26 cellular contexts compared by ENCODE assay signal in genomic region chr2:233107906-233108305, GRCh38. TPM values are rescaled to one million over a fixed set of nuclear protein-coding genes. Genes with fewer than 3 reads are reported as not detected.
DNase-seq lines count a peak whose midpoint lies in the region; ATAC-seq lines count a peak whose summit lies in the region.
"Had no signal": no experiment of that assay in that cellular context is flagged by ENCODE, and none has a peak within 500 bp of the region (broad histone marks: within the 10 kb centered on the region; RNA-seq: fewer than 3 reads in every experiment).

No MANE protein-coding gene starts in this region.

- no peaks in the 10 kb centered on the region for H3K27me3 ChIP-seq in CD8-positive, alpha-beta memory T cell (ENCODE audit: insufficient read depth, low read length, poor library complexity, severe bottlenecking)
- H3K27me3 ChIP-seq: sigmoid colon had no signal

- no peak for ATAC-seq in T-cell (replicated peaks in 1 of 4)
- peak; percentile 34 to 35 for ATAC-seq in stimulated activated naive B cell treated with anti-CD40 and anti-IgM and Interleukin-4, amounts not matched to agents 10 μg/mL and 1 μg/mL and 100 μg/mL, for 72 hours (replicated peaks)

- POLR2A ChIA-PET in CD8-positive, alpha-beta memory T cell (lab: Charles Lee), result no interaction called here
- POLR2A ChIA-PET in T-cell (lab: Charles Lee), result no interaction called here

- H3K27ac Mint-ChIP-seq in CD8-positive, alpha-beta memory T cell, result peak overlapping the region in 7 of 8 donors; percentile 53 to 96 (median 77)
- peak overlapping the region; percentile 68 to 83 for H3K27ac Mint-ChIP-seq in T-cell
- peak overlapping the region; percentile 89 for H3K27ac Mint-ChIP-seq in stimulated activated naive B cell treated with anti-CD40 and anti-IgM and Interleukin-4, amounts not matched to agents 10 μg/mL and 1 μg/mL and 100 μg/mL, for 72 hours
- H3K27ac Mint-ChIP-seq: brain, nephron had no signal

- H3K36me3 Mint-ChIP-seq in CD8-positive, alpha-beta memory T cell, result peaks cover 5 to 41% (median 5%) of the 10 kb centered on the region in 3 donors
- peaks cover 27% of the 10 kb centered on the region for H3K36me3 Mint-ChIP-seq in T-cell
- H3K36me3 Mint-ChIP-seq in stimulated activated naive B cell treated with anti-CD40 and anti-IgM and Interleukin-4, amounts not matched to agents 10 μg/mL and 1 μg/mL and 100 μg/mL, for 72 hours, result peaks cover 47 to 67% of the 10 kb centered on the region in 2 donors
- H3K36me3 Mint-ChIP-seq: brain had no signal

- peak overlapping the region in 3 of 7 donors; percentile 3 to 44 (median 40) for H3K4me3 Mint-ChIP-seq in CD8-positive, alpha-beta memory T cell
- H3K4me3 Mint-ChIP-seq in T-cell, result no peak overlapping the region
- H3K4me3 Mint-ChIP-seq in stimulated activated naive B cell treated with anti-CD40 and anti-IgM and Interleukin-4, amounts not matched to agents 10 μg/mL and 1 μg/mL and 100 μg/mL, for 72 hours, result peak overlapping the region; percentile 81
- H3K4me3 Mint-ChIP-seq: brain, nephron had no signal

- peaks cover 58% of the 10 kb centered on the region for H3K4me1 ChIP-seq in CD8-positive, alpha-beta memory T cell (ENCODE audit: insufficient read depth, low read length)
- H3K4me1 ChIP-seq: Caco-2, esophagus muscularis mucosa, sigmoid colon had no signal

- no peaks in the 10 kb centered on the region for H3K9me3 Mint-ChIP-seq in CD8-positive, alpha-beta memory T cell
- H3K9me3 Mint-ChIP-seq in T-cell, result no peaks in the 10 kb centered on the region
- H3K9me3 Mint-ChIP-seq in stimulated activated naive B cell treated with anti-CD40 and anti-IgM and Interleukin-4, amounts not matched to agents 10 μg/mL and 1 μg/mL and 100 μg/mL, for 72 hours, result peaks cover 0 to 4% of the 10 kb centered on the region in 2 donors
- H3K9me3 Mint-ChIP-seq: nephron had no signal

- H3K36me3 ChIP-seq in CD8-positive, alpha-beta memory T cell (ENCODE audit: insufficient read depth, low read length), result no peaks in the 10 kb centered on the region
- H3K36me3 ChIP-seq: esophagus muscularis mucosa, sigmoid colon, WERI-Rb-1 had no signal

- peaks cover 70 to 84% (median 83%) of the 10 kb centered on the region in 3 donors for H3K4me1 Mint-ChIP-seq in CD8-positive, alpha-beta memory T cell
- H3K4me1 Mint-ChIP-seq in T-cell, result peaks cover 75 to 79% (median 78%) of the 10 kb centered on the region in 3 donors
- peaks cover 63 to 74% of the 10 kb centered on the region in 2 donors for H3K4me1 Mint-ChIP-seq in stimulated activated naive B cell treated with anti-CD40 and anti-IgM and Interleukin-4, amounts not matched to agents 10 μg/mL and 1 μg/mL and 100 μg/mL, for 72 hours
- H3K4me1 Mint-ChIP-seq: nephron had no signal

- H3K27me3 Mint-ChIP-seq in CD8-positive, alpha-beta memory T cell, result peaks cover 0 to 1% of the 10 kb centered on the region in 2 donors
- H3K27me3 Mint-ChIP-seq in T-cell, result no peaks in the 10 kb centered on the region
- H3K27me3 Mint-ChIP-seq in stimulated activated naive B cell treated with anti-CD40 and anti-IgM and Interleukin-4, amounts not matched to agents 10 μg/mL and 1 μg/mL and 100 μg/mL, for 72 hours, result no peaks in the 10 kb centered on the region

- CTCF ChIA-PET in CD8-positive, alpha-beta memory T cell (lab: Charles Lee), result interaction anchor here (0.8 to 4.1 kb wide), 3 partner anchors 9 to 477 kb away, joined by 3 to 12 read pairs (median 3); no protein-coding TSS in a partner anchor
- CTCF ChIA-PET in T-cell (lab: Charles Lee), result no interaction called here

- DNase-seq in CD8-positive, alpha-beta memory T cell, result no peak
- DNase-seq in T-cell (no peak), medulla oblongata (ENCODE audit: extremely low spot score) (peak; percentile 50), UCSD-AML1 (lab: John Stamatoyannopoulos, UW; ENCODE audit: unreplicated experiment) (no peak), NCI-H748 (lab: John Stamatoyannopoulos, UW; ENCODE audit: unreplicated experiment) (no peak), OCI-M2 (lab: John Stamatoyannopoulos, UW; ENCODE audit: unreplicated experiment) (no peak)
- DNase-seq in stimulated activated naive B cell treated with anti-CD40 and anti-IgM and Interleukin-4, amounts not matched to agents 10 μg/mL and 1 μg/mL and 100 μg/mL, for 72 hours, result peak; percentile 55
- DNase-seq: activated CD4-positive, alpha-beta T cell treated with anti-CD3 and anti-CD28 coated beads, Interleukin-2, amount 50 U/mL, for 1 hour; activated CD8-positive, alpha-beta memory T cell treated with anti-CD3 and anti-CD28 coated beads, Interleukin-2, amount 50 U/mL, for 48 hours; activated effector memory CD4-positive, alpha-beta T cell treated with Interleukin-2 at 50 U/mL for 16 hours; Caco-2; DMS79 treated with DMSO at 0.1 percent for 48 hours; foreskin melanocyte; KG1; NCI-H1694 treated with DMSO at 0.1 percent for 48 hours; NCI-H2171 treated with DMSO at 0.1 percent for 48 hours; NCI-H526 treated with DMSO at 0.1 percent for 48 hours; sigmoid colon; stimulated activated CD4-positive, alpha-beta T cell treated with anti-CD3 and anti-CD28 coated beads, Interleukin-15, amount 100 ng/mL, for 24 hours; trophoblast cell; WERI-Rb-1 had no signal

- no peak overlapping the region for H3K27ac ChIP-seq in CD8-positive, alpha-beta memory T cell (ENCODE audit: low read depth, low read length)
- H3K27ac ChIP-seq: esophagus muscularis mucosa, RWPE1, sigmoid colon, SK-N-MC, WERI-Rb-1 had no signal

- no peak overlapping the region for H3K4me3 ChIP-seq in CD8-positive, alpha-beta memory T cell (ENCODE audit: low read length)
- H3K4me3 ChIP-seq: esophagus muscularis mucosa, sigmoid colon, SK-N-MC had no signal

- no peaks in the 10 kb centered on the region for H3K9me3 ChIP-seq in CD8-positive, alpha-beta memory T cell (ENCODE audit: low read length)
- H3K9me3 ChIP-seq: Caco-2, esophagus muscularis mucosa, sigmoid colon had no signal

RNA-seq across cellular contexts. Expression of gene INPP5D, which starts 47.8 kb away (rescaled TPM):
- total RNA-seq in CD8-positive, alpha-beta memory T cell, result 10 to 100 TPM; 49.3 to 51.0 TPM
- polyA plus RNA-seq in CD8-positive, alpha-beta memory T cell, result 146 TPM
- 100 to 1,000 TPM; 108 to 216 (median 135) TPM for total RNA-seq in T-cell
- total RNA-seq: Caco-2 had no signal

Comparison
In these comparisons a context has a peak if more than half of its experiments do, and no peak if none do; other contexts are left out.
1. DNase-seq: peak in medulla oblongata (single experiment) and stimulated activated naive B cell treated with anti-CD40 and anti-IgM and Interleukin-4, amounts not matched to agents 10 μg/mL and 1 μg/mL and 100 μg/mL, for 72 hours (single experiment); none in CD8-positive, alpha-beta memory T cell (0 of 5), T-cell (0 of 34), UCSD-AML1 (single experiment), NCI-H748 (single experiment) and OCI-M2 (single experiment).
2. H3K4me3 Mint-ChIP-seq: peak in stimulated activated naive B cell treated with anti-CD40 and anti-IgM and Interleukin-4, amounts not matched to agents 10 μg/mL and 1 μg/mL and 100 μg/mL, for 72 hours (2 of 2); none in T-cell (0 of 3).
3. ATAC-seq: peak in stimulated activated naive B cell treated with anti-CD40 and anti-IgM and Interleukin-4, amounts not matched to agents 10 μg/mL and 1 μg/mL and 100 μg/mL, for 72 hours (2 of 2); none in T-cell (0 of 4).
4. Peak in every context shown above with its lines, with median percentiles within 50 percentile points of each other: H3K27ac Mint-ChIP-seq.